Comparison of ENCODE assay signal across 1 cellular context in the genomic region with DNA sequence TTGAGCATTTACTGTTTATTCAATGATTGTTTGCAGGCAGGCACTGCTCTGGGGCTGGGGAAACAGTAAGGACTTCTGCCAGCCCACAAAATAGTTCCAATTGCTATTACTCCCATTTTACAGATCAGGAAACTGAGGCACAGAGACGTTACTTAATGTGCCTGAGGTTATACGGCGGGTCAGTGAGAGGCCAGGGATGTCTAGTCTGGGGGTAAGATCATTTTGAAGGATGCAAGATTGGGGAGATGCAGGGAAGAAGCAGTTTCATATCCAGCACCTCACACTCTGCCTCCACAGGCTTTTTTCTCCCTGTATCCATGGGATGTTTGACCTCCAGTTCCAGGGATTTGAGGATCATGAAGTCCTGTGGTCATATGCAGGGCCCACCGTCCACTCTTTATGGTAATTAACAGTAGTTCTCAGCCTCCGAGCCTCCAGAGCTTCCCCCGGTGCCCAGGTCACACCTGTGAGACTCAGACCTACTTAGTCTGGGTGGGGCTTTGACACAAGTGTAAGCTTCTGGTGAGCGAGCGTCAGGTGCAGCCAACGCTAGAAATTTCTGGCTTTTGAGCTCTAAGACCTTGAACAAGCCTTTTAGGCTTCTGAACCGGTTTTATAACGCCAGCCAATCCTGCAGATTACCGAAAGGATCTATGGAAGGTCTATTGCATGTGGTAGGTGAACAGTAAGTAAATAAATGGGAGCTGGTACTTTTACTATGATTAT.
TF ChIP-seq lines count a peak whose summit lies in the region.

No MANE protein-coding gene starts in this region.

TF ChIP-seq in WTC11, 78 proteins besides CTCF, POLR2A, EP300 and RAD21 (continued from another document):
- TF ChIP-seq, protein P1, sequence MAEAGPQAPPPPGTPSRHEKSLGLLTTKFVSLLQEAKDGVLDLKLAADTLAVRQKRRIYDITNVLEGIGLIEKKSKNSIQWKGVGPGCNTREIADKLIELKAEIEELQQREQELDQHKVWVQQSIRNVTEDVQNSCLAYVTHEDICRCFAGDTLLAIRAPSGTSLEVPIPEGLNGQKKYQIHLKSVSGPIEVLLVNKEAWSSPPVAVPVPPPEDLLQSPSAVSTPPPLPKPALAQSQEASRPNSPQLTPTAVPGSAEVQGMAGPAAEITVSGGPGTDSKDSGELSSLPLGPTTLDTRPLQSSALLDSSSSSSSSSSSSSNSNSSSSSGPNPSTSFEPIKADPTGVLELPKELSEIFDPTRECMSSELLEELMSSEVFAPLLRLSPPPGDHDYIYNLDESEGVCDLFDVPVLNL (CRISPR knock-in tag; IDR thresholded peaks at IDR 0.05; ENCODE audit: borderline replicate concordance, low read depth): no peak
- no peak for TF ChIP-seq CBFB (CRISPR knock-in tag; IDR thresholded peaks at IDR 0.05; ENCODE audit: low read depth)
